8 cellular contexts compared by ENCODE assay signal in genomic region chr7:56074371-56074791, GRCh38. TPM values are rescaled to one million over a fixed set of nuclear protein-coding genes. Genes with fewer than 3 reads are reported as not detected.
DNase-seq lines count a peak whose midpoint lies in the region; ATAC-seq lines count a peak whose summit lies in the region.

No MANE protein-coding gene starts in this region.

- H3K27me3 Mint-ChIP-seq in CD8-positive, alpha-beta memory T cell: no peaks in the 10 kb centered on the region
- H3K27me3 Mint-ChIP-seq in memory B cell: no peaks in the 10 kb centered on the region

- H3K36me3 ChIP-seq in CD8-positive, alpha-beta memory T cell (ENCODE audit: insufficient read depth, low read length): peaks cover 4% of the 10 kb centered on the region

- H3K36me3 Mint-ChIP-seq in CD8-positive, alpha-beta memory T cell: peaks cover 4 to 48% (median 12%) of the 10 kb centered on the region in 3 donors
- H3K36me3 Mint-ChIP-seq in memory B cell: peaks cover 18% of the 10 kb centered on the region

- ATAC-seq in GM19397 (IDR thresholded peaks at IDR 0.05; ENCODE audit: unreplicated experiment) (peak; percentile 92), HG03457 (IDR thresholded peaks at IDR 0.05; ENCODE audit: unreplicated experiment) (peak; percentile 57), memory B cell (ENCODE audit: low read depth) (peak; percentile 91)

- H3K4me3 Mint-ChIP-seq in CD8-positive, alpha-beta memory T cell: peak overlapping the region in 1 of 7 donors; percentile 3
- H3K4me3 Mint-ChIP-seq in memory B cell: no peak overlapping the region

- DNase-seq in CD8-positive, alpha-beta memory T cell: peak; percentile 44 to 72 (median 52)
- peak; percentile 67 for DNase-seq in NCI-H748 (lab: John Stamatoyannopoulos, UW; ENCODE audit: unreplicated experiment)
- peak; percentile 74 to 80 for DNase-seq in activated CD4-positive, alpha-beta T cell treated with anti-CD3 and anti-CD28 coated beads, Interleukin-2, amount 50 U/mL, for 48 hours
- DNase-seq in ecto neural progenitor cell (ENCODE audit: low spot score): peak; percentile 88
- DNase-seq in memory B cell (ENCODE audit: low spot score in 2 of 2): peak; percentile 75
- peak; percentile 28 to 39 for DNase-seq in stimulated activated CD8-positive, alpha-beta memory T cell treated with anti-CD3 and anti-CD28 coated beads, Interleukin-4, amount 100 ng/mL, for 1 hour (ENCODE audit: low read depth in 2 of 2, low spot score in 1 of 2)

- H3K27ac Mint-ChIP-seq in CD8-positive, alpha-beta memory T cell: peak overlapping the region in 3 of 8 donors; percentile 28 to 29 (median 29)
- no peak overlapping the region for H3K27ac Mint-ChIP-seq in memory B cell

- H3K9me3 ChIP-seq in CD8-positive, alpha-beta memory T cell (ENCODE audit: low read length): no peaks in the 10 kb centered on the region

- peaks cover 5 to 8% (median 8%) of the 10 kb centered on the region in 3 donors for H3K4me1 Mint-ChIP-seq in CD8-positive, alpha-beta memory T cell
- peaks cover 4% of the 10 kb centered on the region for H3K4me1 Mint-ChIP-seq in memory B cell

- no peaks in the 10 kb centered on the region for H3K27me3 ChIP-seq in CD8-positive, alpha-beta memory T cell (ENCODE audit: insufficient read depth, low read length, poor library complexity, severe bottlenecking)

- POLR2A ChIA-PET in CD8-positive, alpha-beta memory T cell (lab: Charles Lee): interaction anchor here (0.5 to 1.0 kb wide), 3 partner anchors 110 to 473 kb away, joined by 3 read pairs; partner anchors contain the start of gene NIPSNAP2

- no peaks in the 10 kb centered on the region for H3K4me1 ChIP-seq in CD8-positive, alpha-beta memory T cell (ENCODE audit: insufficient read depth, low read length)

- no peak overlapping the region for H3K4me3 ChIP-seq in CD8-positive, alpha-beta memory T cell (ENCODE audit: low read length)

- CTCF ChIA-PET in CD8-positive, alpha-beta memory T cell (lab: Charles Lee): interaction anchor here (0.8 to 6.4 kb wide), 20 partner anchors 9 to 448 kb away, joined by 3 to 113 read pairs (median 4); partner anchors contain the start of genes CCT6A, CHCHD2, PSPH and SUMF2

- no peaks in the 10 kb centered on the region for H3K9me3 Mint-ChIP-seq in CD8-positive, alpha-beta memory T cell
- H3K9me3 Mint-ChIP-seq in memory B cell: no peaks in the 10 kb centered on the region

- no peak overlapping the region for H3K27ac ChIP-seq in CD8-positive, alpha-beta memory T cell (ENCODE audit: low read depth, low read length)

RNA-seq across cellular contexts. Expression of gene SUMF2, which starts 10.3 kb away (rescaled TPM):
- total RNA-seq in CD8-positive, alpha-beta memory T cell: 100 to 1,000 TPM; 140 TPM
- polyA plus RNA-seq in CD8-positive, alpha-beta memory T cell: 151 TPM

RNA-seq across cellular contexts. Expression of gene PHKG1, which starts 18.4 kb away (rescaled TPM):
- 1 to 10 TPM; 1.2 TPM for total RNA-seq in CD8-positive, alpha-beta memory T cell
- polyA plus RNA-seq in CD8-positive, alpha-beta memory T cell: 0.95 TPM

RNA-seq across cellular contexts. Expression of gene CCT6A, which starts 22.8 kb away (rescaled TPM):
- 100 to 1,000 TPM; 348 to 361 TPM for total RNA-seq in CD8-positive, alpha-beta memory T cell
- polyA plus RNA-seq in CD8-positive, alpha-beta memory T cell: 93.3 TPM

RNA-seq across cellular contexts. Expression of gene PSPH, which starts 23.1 kb away (rescaled TPM):
- 10 to 100 TPM; 26.7 TPM for total RNA-seq in CD8-positive, alpha-beta memory T cell
- 3.9 TPM for polyA plus RNA-seq in CD8-positive, alpha-beta memory T cell

RNA-seq across cellular contexts. Expression of gene CHCHD2, which starts 31.9 kb away (rescaled TPM):
- total RNA-seq in CD8-positive, alpha-beta memory T cell: 100 to 1,000 TPM; 599 to 610 TPM
- polyA plus RNA-seq in CD8-positive, alpha-beta memory T cell: 522 TPM

Comparison
In these comparisons a context has a peak if more than half of its experiments do, and no peak if none do; other contexts are left out.
1. DNase-seq: peak in every context shown above with its lines; median percentile 88 in ecto neural progenitor cell; 77 in activated CD4-positive, alpha-beta T cell treated with anti-CD3 and anti-CD28 coated beads, Interleukin-2, amount 50 U/mL, for 48 hours; 75 in memory B cell; 67 in NCI-H748; 52 in CD8-positive, alpha-beta memory T cell; 34 in stimulated activated CD8-positive, alpha-beta memory T cell treated with anti-CD3 and anti-CD28 coated beads, Interleukin-4, amount 100 ng/mL, for 1 hour.